In the genomic region with DNA sequence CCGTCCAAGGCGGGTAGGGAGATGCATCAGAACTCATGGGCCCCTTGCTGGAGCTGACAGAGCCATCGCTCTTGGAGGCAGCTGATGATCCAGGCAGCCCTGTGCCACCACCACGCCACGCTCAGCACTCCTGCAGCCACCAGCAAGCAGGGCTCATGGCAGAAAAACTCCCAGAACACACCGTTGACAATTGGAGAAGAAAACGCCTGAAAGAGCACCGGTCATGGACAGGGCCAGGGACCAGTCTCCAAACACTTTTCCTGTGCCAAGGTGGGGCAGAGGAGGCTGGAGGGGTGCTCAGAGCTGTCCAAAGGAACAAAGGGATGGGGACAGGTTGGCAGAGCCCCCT, we compare ENCODE assay signal across 19 cellular contexts.
DNase-seq lines count a peak whose midpoint lies in the region; ATAC-seq, FAIRE-seq and TF ChIP-seq lines count a peak whose summit lies in the region.
"Had no signal": no experiment of that assay in that cellular context is flagged by ENCODE, and none has a peak within 500 bp of the region (broad histone marks: within the 10 kb centered on the region; RNA-seq: fewer than 3 reads in every experiment).

No MANE protein-coding gene starts in this region.

- H3K18ac ChIP-seq in H1 (ENCODE audit: extremely low read depth, low read length), result no peak overlapping the region

- FAIRE-seq in H1 (lab: Jason Lieb, UNC), result no peak
- FAIRE-seq: GM12878, H54 had no signal

- H4K91ac ChIP-seq in H1 (replicated peaks; ENCODE audit: insufficient read length, low read length), result no peak overlapping the region

- H2AK5ac ChIP-seq in H1 (ENCODE audit: low read depth, low read length), result no peak overlapping the region

- no peaks in the 10 kb centered on the region for H3K9me2 ChIP-seq in HCT116 (ENCODE audit: insufficient read depth)

- H3K27me3 Mint-ChIP-seq in nephron progenitor cell (ENCODE audit: low read depth, poor library complexity) (peaks cover 17% of the 10 kb centered on the region), endothelial cell (ENCODE audit: unreplicated experiment) (peaks cover 4% of the 10 kb centered on the region)

- peaks cover 21% of the 10 kb centered on the region for H3K4me1 Mint-ChIP-seq in nephron progenitor cell
- H3K4me1 Mint-ChIP-seq in endothelial cell (ENCODE audit: unreplicated experiment), result peaks cover 5% of the 10 kb centered on the region
- H3K4me1 Mint-ChIP-seq: B cell had no signal

- H3K4me3 ChIP-seq in HCT116 (replicated peaks in 1 of 2; ENCODE audit: low read depth in 1 of 2, low read length in 2 of 2) (no peak overlapping the region), H1 (ENCODE audit: extremely low read depth in 1 of 4, insufficient read depth in 2 of 4, low read depth in 3 of 4, low read length in 4 of 4) (no peak overlapping the region)
- H3K4me3 ChIP-seq: BLaER1 treated with 17β-estradiol and CSF1 and Interleukin-3, amounts not matched to agents 10 nM and 100 nM; GM12878; GM23248 had no signal

- H3K9ac ChIP-seq in HCT116 (ENCODE audit: low read length) (no peak overlapping the region), H1 (replicated peaks in 1 of 4; ENCODE audit: extremely low read depth in 1 of 4, low read depth in 3 of 4, low read length in 3 of 4) (no peak overlapping the region)
- H3K9ac ChIP-seq: BLaER1 treated with 17β-estradiol and CSF1 and Interleukin-3, amounts not matched to agents 10 nM and 100 nM; GM23248 had no signal

- TF ChIP-seq POLR2A in HCT116 (IDR thresholded peaks at IDR 0.05; ENCODE audit: borderline replicate concordance, extremely low read depth, insufficient read depth, insufficient read length) (no peak), H1 (IDR thresholded peaks at IDR 0.05; ENCODE audit: control extremely low read depth in 1 of 2, low read depth in 2 of 2, low read length in 2 of 2) (no peak)

- H4K8ac ChIP-seq in H1 (ENCODE audit: extremely low read depth, insufficient read depth, low read length), result no peak overlapping the region; the same call in 1 of the 2 replicates

- H3K36me3 ChIP-seq in HCT116 (ENCODE audit: control insufficient read depth in 1 of 2, insufficient read depth in 2 of 2, low read length in 2 of 2) (no peaks in the 10 kb centered on the region), H1 (ENCODE audit: control insufficient read depth in 2 of 4, insufficient read depth in 4 of 4, low read length in 3 of 4) (no peaks in the 10 kb centered on the region)
- H3K36me3 ChIP-seq: BLaER1 treated with 17β-estradiol and CSF1 and Interleukin-3, amounts not matched to agents 10 nM and 100 nM had no signal

- no peak for TF ChIP-seq EP300 in H1 (IDR thresholded peaks at IDR 0.05; ENCODE audit: borderline replicate concordance in 1 of 2, low read depth in 2 of 2, low read length in 2 of 2)

- TF ChIP-seq CTCF in HCT116 (IDR thresholded peaks at IDR 0.05 in 2 of 3, conservative IDR thresholded peaks at IDR 0.05 in 1 of 3; ENCODE audit: borderline replicate concordance in 1 of 3, insufficient read depth in 1 of 3, low read depth in 2 of 3, low read length in 2 of 3) (no peak), H1 (IDR thresholded peaks at IDR 0.05; ENCODE audit: control extremely low read depth in 1 of 3, insufficient read depth in 1 of 3, low read depth in 1 of 3, low read length in 3 of 3) (no peak), nephron progenitor cell (IDR thresholded peaks at IDR 0.05) (no peak), foreskin keratinocyte (conservative IDR thresholded peaks at IDR 0.05) (no peak), endothelial cell (IDR thresholded peaks at IDR 0.05; ENCODE audit: unreplicated experiment) (no peak)

- RAD21 ChIA-PET in HCT116 (lab: Charles Lee; ENCODE audit: low non-redundant PET in 1 of 2, low total read pairs in 2 of 2, uncharacterized antibody in 2 of 2, unreplicated experiment in 2 of 2), result no interaction called here

- H4K5ac ChIP-seq in H1 (ENCODE audit: insufficient read length, low read depth, low read length), result no peak overlapping the region

- intact Hi-C loops in HCT116 (cut with micrococcal nuclease), result no loop called here
- intact Hi-C loops in sciatic nerve (cut with DNase I), result no loop called here

- H2BK120ac ChIP-seq in H1 (replicated peaks; ENCODE audit: low read depth, low read length), result no peak overlapping the region

- H3K36me3 Mint-ChIP-seq in nephron progenitor cell (ENCODE audit: low read depth) (peaks cover 4% of the 10 kb centered on the region), endothelial cell (ENCODE audit: low read depth, unreplicated experiment) (no peaks in the 10 kb centered on the region)
- H3K36me3 Mint-ChIP-seq: CD8-positive, alpha-beta T cell had no signal

- no peak overlapping the region for H2BK20ac ChIP-seq in H1 (ENCODE audit: low read length)

- H3K56ac ChIP-seq in H1 (replicated peaks; ENCODE audit: insufficient read length, low read depth, low read length), result no peak overlapping the region

- peaks cover 32% of the 10 kb centered on the region for H3K9me3 Mint-ChIP-seq in nephron progenitor cell
- H3K9me3 Mint-ChIP-seq in endothelial cell (ENCODE audit: unreplicated experiment), result no peaks in the 10 kb centered on the region
- H3K9me3 Mint-ChIP-seq: CD8-positive, alpha-beta T cell had no signal

- peak; percentile 18; the same call in 1 of the 2 replicates for ATAC-seq in HCT116
- ATAC-seq in sciatic nerve, result no peak
- no peak for ATAC-seq in foreskin keratinocyte
- ATAC-seq in GM19023 (IDR thresholded peaks at IDR 0.05; ENCODE audit: unreplicated experiment), result no peak
- ATAC-seq: CD8-positive, alpha-beta T cell; GM12878 had no signal

- no peaks in the 10 kb centered on the region for H3K79me2 ChIP-seq in HCT116 (ENCODE audit: insufficient read depth, low read length)
- H3K79me2 ChIP-seq in H1 (ENCODE audit: control insufficient read depth in 1 of 2, insufficient read depth in 2 of 2, low read length in 2 of 2), result no peaks in the 10 kb centered on the region

- peak overlapping the region; percentile 32 for H3K4ac ChIP-seq in H1 (replicated peaks; ENCODE audit: insufficient read length, low read depth, low read length)

- H3K4me3 Mint-ChIP-seq in nephron progenitor cell, result no peak overlapping the region
- no peak overlapping the region for H3K4me3 Mint-ChIP-seq in endothelial cell (ENCODE audit: unreplicated experiment)
- H3K4me3 Mint-ChIP-seq: B cell; CD8-positive, alpha-beta T cell; HFFc6 had no signal

- 83% methylated on average over 8 of the region's 8 CpGs; no CpG with 5 or more reads in 1 of the 2 experiments for WGBS in H1 (ENCODE audit: extremely low coverage in 1 of 2, insufficient coverage in 1 of 2, insufficient read length in 1 of 2, insufficient replicate concordance in 2 of 2, low coverage in 1 of 2, low lambda C conversion rate in 2 of 2, missing lambda C conversion rate in 1 of 2), 2 experiments

- TF ChIP-seq RAD21 in HCT116 (IDR thresholded peaks at IDR 0.05; ENCODE audit: low read depth) (no peak), H1 (IDR thresholded peaks at IDR 0.05 in 1 of 2, conservative IDR thresholded peaks at IDR 0.05 in 1 of 2; ENCODE audit: low read depth in 2 of 2, low read length in 2 of 2) (no peak)

- no peak for DNase-seq in HCT116 (ENCODE audit: low read depth, low spot score)
- no peak for DNase-seq in H1 (ENCODE audit: low read depth in 1 of 2, low spot score in 2 of 2)
- DNase-seq in nephron progenitor cell, result no peak
- peak; percentile 35 for DNase-seq in sciatic nerve (ENCODE audit: low spot score)
- DNase-seq in foreskin keratinocyte, result no peak
- DNase-seq in endothelial cell (ENCODE audit: low spot score), result no peak
- DNase-seq: Calu3; CD8-positive, alpha-beta T cell; DMS53; DND-41; EL; GM23248; HCEC 1CT; HFFc6 had no signal

- no peak overlapping the region for H2BK5ac ChIP-seq in H1 (ENCODE audit: low read depth, low read length)

- H2BK15ac ChIP-seq in H1 (ENCODE audit: low read length), result no peak overlapping the region

- H3K27ac Mint-ChIP-seq in nephron progenitor cell, result peak overlapping the region; percentile 37
- H3K27ac Mint-ChIP-seq in endothelial cell (ENCODE audit: unreplicated experiment), result no peak overlapping the region
- H3K27ac Mint-ChIP-seq: B cell; CD8-positive, alpha-beta T cell; HFFc6 had no signal

- peak overlapping the region; percentile 2; the same call in 1 of the 2 replicates for H2BK12ac ChIP-seq in H1 (ENCODE audit: low read depth, low read length)

- H2AFZ ChIP-seq in HCT116 (ENCODE audit: low read depth, low read length, poor library complexity, severe bottlenecking), result no peak overlapping the region
- no peak overlapping the region for H2AFZ ChIP-seq in H1 (ENCODE audit: low read length)
- H2AFZ ChIP-seq: GM23248 had no signal

- H3K27ac ChIP-seq in HCT116 (ENCODE audit: low read depth, low read length) (no peak overlapping the region), H1 (ENCODE audit: low read depth, low read length) (no peak overlapping the region), foreskin keratinocyte (no peak overlapping the region)
- H3K27ac ChIP-seq: BLaER1 treated with 17β-estradiol and CSF1 and Interleukin-3, amounts not matched to agents 10 nM and 100 nM; GM23248 had no signal

- H3K9me3 ChIP-seq in HCT116 (ENCODE audit: control insufficient read depth in 1 of 2, insufficient read depth in 1 of 2, low read depth in 1 of 2, low read length in 2 of 2), result no peaks in the 10 kb centered on the region
- H3K9me3 ChIP-seq in H1 (ENCODE audit: insufficient read depth in 2 of 2, low read depth in 1 of 2, low read length in 1 of 2), result no peaks in the 10 kb centered on the region

- no peak overlapping the region for H3K23ac ChIP-seq in H1 (ENCODE audit: insufficient read length)

- H3K27me3 ChIP-seq in HCT116 (ENCODE audit: insufficient read depth, low read length), result peaks cover 33% of the 10 kb centered on the region; the same call in 1 of the 2 replicates
- no peaks in the 10 kb centered on the region for H3K27me3 ChIP-seq in H1 (replicated peaks in 1 of 4; ENCODE audit: control insufficient read depth in 3 of 4, extremely low read depth in 1 of 4, insufficient read depth in 3 of 4, low read length in 3 of 4)
- H3K27me3 ChIP-seq in foreskin keratinocyte, result no peaks in the 10 kb centered on the region
- H3K27me3 ChIP-seq: BLaER1 treated with 17β-estradiol and CSF1 and Interleukin-3, amounts not matched to agents 10 nM and 100 nM had no signal

- H3K4me1 ChIP-seq in HCT116 (ENCODE audit: control insufficient read depth in 1 of 2, insufficient read depth in 2 of 2, low read length in 2 of 2) (no peaks in the 10 kb centered on the region), H1 (replicated peaks in 1 of 4; ENCODE audit: control insufficient read depth in 3 of 4, insufficient read depth in 4 of 4, low read length in 3 of 4) (peaks cover 0 to 2% (median 0%) of the 10 kb centered on the region in 4 experiments; a peak in 1 of 7 replicates), foreskin keratinocyte (no peaks in the 10 kb centered on the region)

- BruUV-seq in HCT116 (replicated peaks; lab: Mats Ljungman, UMichigan), result no TSS peak

- H3K23me2 ChIP-seq in H1 (ENCODE audit: low read depth, low read length), result no peaks in the 10 kb centered on the region

- H3K4me2 ChIP-seq in HCT116 (ENCODE audit: low read length) (no peak overlapping the region), H1 (ENCODE audit: insufficient read depth in 1 of 2, low read depth in 2 of 2, low read length in 2 of 2) (no peak overlapping the region)
- H3K4me2 ChIP-seq: BLaER1 treated with 17β-estradiol and CSF1 and Interleukin-3, amounts not matched to agents 10 nM and 100 nM had no signal

- no peak overlapping the region for H3K14ac ChIP-seq in H1 (ENCODE audit: insufficient read length)

- no peaks in the 10 kb centered on the region for H3K79me1 ChIP-seq in H1 (ENCODE audit: low read depth, low read length)

- CTCF ChIA-PET in HCT116 (lab: Charles Lee), result no interaction called here
- CTCF ChIA-PET in H1 (lab: Charles Lee; ENCODE audit: partially characterized antibody), result interaction anchor here (0.9 to 2.1 kb wide), 11 partner anchors 9 to 398 kb away, joined by 3 to 7 read pairs (median 3); no protein-coding TSS in a partner anchor

- H4K20me1 ChIP-seq in HCT116 (ENCODE audit: insufficient read depth) (no peaks in the 10 kb centered on the region), H1 (replicated peaks in 1 of 2; ENCODE audit: control insufficient read depth in 1 of 2, insufficient read depth in 2 of 2, low read length in 2 of 2) (no peaks in the 10 kb centered on the region)

- POLR2A ChIA-PET in HCT116 (lab: Charles Lee), result no interaction called here
- POLR2A ChIA-PET in H1 (lab: Charles Lee; ENCODE audit: partially characterized antibody), result no interaction called here
